ENCODE assay signal across 9 cellular contexts in the genomic region with DNA sequence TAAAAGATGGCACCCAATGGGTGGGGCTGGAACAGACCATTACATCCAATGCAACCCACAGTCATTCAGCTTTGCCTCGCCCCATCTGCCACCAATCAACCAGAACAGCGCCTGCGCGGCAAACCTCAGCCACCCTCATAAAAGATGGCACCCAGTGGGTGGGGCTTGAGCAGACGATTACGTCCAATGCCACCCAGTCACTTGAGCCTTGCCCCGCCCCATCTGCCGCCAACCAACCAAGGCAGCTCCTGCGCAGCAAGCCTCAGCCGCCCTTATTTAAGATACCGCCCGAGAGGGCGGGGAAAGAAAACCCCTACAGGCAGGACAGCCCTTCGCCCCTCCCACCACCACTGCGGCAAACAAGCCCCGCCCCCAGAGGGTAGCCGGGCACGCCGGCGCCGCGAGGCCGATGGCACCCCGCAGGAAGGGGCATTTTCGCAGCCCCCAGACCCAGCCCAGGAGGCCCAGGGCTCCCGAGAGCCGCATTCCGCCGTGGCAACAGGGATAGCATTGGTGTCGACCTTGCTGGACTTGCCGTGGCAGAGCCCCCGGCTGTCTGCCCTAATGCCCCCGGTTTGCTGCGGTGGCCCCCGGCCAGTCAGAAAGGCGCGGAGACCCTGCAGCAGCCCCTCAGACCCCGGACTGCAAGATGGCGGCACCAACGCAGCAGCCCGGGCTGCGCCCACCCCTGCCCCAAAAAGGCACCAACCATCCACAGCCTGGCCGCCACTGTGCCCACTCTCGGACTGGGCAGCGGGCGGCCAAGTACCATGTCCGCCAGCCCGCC. TPM values are rescaled to one million over a fixed set of nuclear protein-coding genes. Genes with fewer than 3 reads are reported as not detected.
DNase-seq lines count a peak whose midpoint lies in the region; ATAC-seq and TF ChIP-seq lines count a peak whose summit lies in the region.
"Had no signal": no experiment of that assay in that cellular context is flagged by ENCODE, and none has a peak within 500 bp of the region (broad histone marks: within the 10 kb centered on the region; RNA-seq: fewer than 3 reads in every experiment).

No MANE protein-coding gene starts in this region.

- peak; percentile 37 to 41 for ATAC-seq in activated T-cell treated with anti-CD3 and anti-CD28 coated beads, Interleukin-2, amount 50 U/mL, for 72 hours (replicated peaks in 1 of 2)
- peak; percentile 28 for ATAC-seq in lung (ENCODE audit: insufficient read depth, low FRiP score)
- no peak for ATAC-seq in GM19035 (IDR thresholded peaks at IDR 0.05; ENCODE audit: unreplicated experiment)

- H3K36me3 ChIP-seq in lung (ENCODE audit: control insufficient read depth in 2 of 2, insufficient read depth in 2 of 2, low read length in 2 of 2) = no peaks in the 10 kb centered on the region
- no peaks in the 10 kb centered on the region for H3K36me3 ChIP-seq in transverse colon

- H3K9me3 Mint-ChIP-seq in activated T-cell treated with anti-CD3 and anti-CD28 coated beads, Interleukin-2, amount 50 U/mL, for 72 hours = peaks cover 13 to 14% of the 10 kb centered on the region in 2 donors

- H3K4me1 Mint-ChIP-seq in activated T-cell treated with anti-CD3 and anti-CD28 coated beads, Interleukin-2, amount 50 U/mL, for 72 hours (ENCODE audit: low read depth) = peaks cover 6% of the 10 kb centered on the region

- intact Hi-C loops in dorsolateral prefrontal cortex (cut with DNase I) (loop anchor here (2.0 to 10.0 kb wide), 7 partner anchors 73 to 257 kb away; no protein-coding TSS in a partner anchor), transverse colon (cut with DNase I; ENCODE audit: low total_unique reads) (loop anchor here (1.0 kb wide), 1 partner anchor 28 kb away; no protein-coding TSS in a partner anchor)

- H3K4me3 Mint-ChIP-seq in activated T-cell treated with anti-CD3 and anti-CD28 coated beads, Interleukin-2, amount 50 U/mL, for 72 hours = peak overlapping the region in 1 of 2 donors; percentile 6

- no peak for TF ChIP-seq POLR2A in transverse colon (IDR thresholded peaks at IDR 0.05)

- WGBS in lung, 2 donors = 53 to 57% methylated on average over 45 to 48 of the region's 48 CpGs
- 65% methylated on average over 41 of the region's 48 CpGs; no CpG with 5 or more reads in 1 of the 2 donors for WGBS in transverse colon (ENCODE audit: low coverage in 1 of 2), 2 donors

- in situ Hi-C loops in transverse colon (cut with MboI; ENCODE audit: low pct_ligation_motif_present in 1 of 4, low pct_unique_long_range_greater_than_20kb in 1 of 4, low sequenced_read_pairs in 3 of 4) = no loop called here

- H3K27ac ChIP-seq in dorsolateral prefrontal cortex = peak overlapping the region; percentile 40 to 97 (median 91)
- H3K27ac ChIP-seq in lung (ENCODE audit: low read depth in 1 of 2, low read length in 1 of 2) = peak overlapping the region in 1 of 2 donors; percentile 34
- H3K27ac ChIP-seq in transverse colon = peak overlapping the region; percentile 57 to 91 (median 67)

- H3K27me3 ChIP-seq in dorsolateral prefrontal cortex (no peaks in the 10 kb centered on the region), lung (ENCODE audit: control insufficient read depth, insufficient read depth) (no peaks in the 10 kb centered on the region), transverse colon (no peaks in the 10 kb centered on the region)

- TF ChIP-seq EP300 in transverse colon (IDR thresholded peaks at IDR 0.05; ENCODE audit: low read depth) = no peak

- TF ChIP-seq CTCF in dorsolateral prefrontal cortex (IDR thresholded peaks at IDR 0.05 in 54 of 56, conservative IDR thresholded peaks at IDR 0.05 in 2 of 56; ENCODE audit: low read depth in 1 of 56, partially characterized antibody in 56 of 56) = peak in 4 of 56 donors; percentile 4 to 16 (median 12)
- TF ChIP-seq CTCF in lung (IDR thresholded peaks at IDR 0.05; ENCODE audit: control extremely low read depth, extremely low read depth) = no peak
- TF ChIP-seq CTCF in transverse colon (IDR thresholded peaks at IDR 0.05) = no peak

- H3K27me3 Mint-ChIP-seq in activated T-cell treated with anti-CD3 and anti-CD28 coated beads, Interleukin-2, amount 50 U/mL, for 72 hours (ENCODE audit: low read depth) = no peaks in the 10 kb centered on the region

- DNase-seq in activated T-cell treated with anti-CD3 and anti-CD28 coated beads, Interleukin-2, amount 50 U/mL, for 72 hours = peak; percentile 6 to 9
- no peak for DNase-seq in activated T-cell treated with anti-CD3 and anti-CD28 coated beads, Interleukin-2, amount 50 U/mL, for 48 hours
- DNase-seq in dorsolateral prefrontal cortex (peak in 9 of 10 donors; percentile 90 to 98 (median 97)), lung (ENCODE audit: low spot score) (peak; percentile 86), transverse colon (peak; percentile 78)
- DNase-seq in effector CD4-positive, alpha-beta T cell = no peak
- no peak for DNase-seq in activated CD4-positive, alpha-beta T cell treated with anti-CD3 and anti-CD28 coated beads, Interleukin-2, amount 50 U/mL, for 4 hours

- H3K4me1 ChIP-seq in lung (ENCODE audit: control insufficient read depth in 2 of 2, insufficient read depth in 2 of 2, low read length in 2 of 2) (peaks cover 0 to 1% of the 10 kb centered on the region in 2 donors), transverse colon (no peaks in the 10 kb centered on the region)

- H3K27ac Mint-ChIP-seq in activated T-cell treated with anti-CD3 and anti-CD28 coated beads, Interleukin-2, amount 50 U/mL, for 72 hours = no peak overlapping the region

- H3K9me3 ChIP-seq in lung (ENCODE audit: control insufficient read depth in 2 of 2, insufficient read depth in 1 of 2, low read length in 1 of 2) (peaks cover 0 to 38% of the 10 kb centered on the region in 2 donors), transverse colon (peaks cover 0 to 14% of the 10 kb centered on the region in 2 donors)

- peaks cover 17 to 35% of the 10 kb centered on the region in 2 donors for H3K36me3 Mint-ChIP-seq in activated T-cell treated with anti-CD3 and anti-CD28 coated beads, Interleukin-2, amount 50 U/mL, for 72 hours (ENCODE audit: insufficient read depth in 2 of 2)

- H3K4me3 ChIP-seq in dorsolateral prefrontal cortex (peak overlapping the region; percentile 50 to 86 (median 71)), lung (no peak overlapping the region), transverse colon (peak overlapping the region; percentile 4 to 44 (median 32))

RNA-seq across cellular contexts. Expression of a gene that starts 0.7 kb away (rescaled TPM):
- total RNA-seq in activated T-cell treated with anti-CD3 and anti-CD28 coated beads, Interleukin-2, amount 50 U/mL, for 72 hours = under 1 TPM; 0.05 to 0.12 TPM
- total RNA-seq in dorsolateral prefrontal cortex = 100 to 1,000 TPM; 102 to 326 (median 229) TPM
- total RNA-seq in lung = 10 to 100 TPM in 1 of 2 donors, 1 to 10 TPM in 1; 5.0 to 35.8 TPM
- polyA plus RNA-seq in lung = 1 to 10 TPM in 1 of 2 donors, under 1 TPM in 1; 0.63 to 1.4 TPM
- total RNA-seq in transverse colon = 1 to 10 TPM in 3 of 4 donors, under 1 TPM in 1; 0.80 to 6.7 (median 3.4) TPM
- polyA plus RNA-seq: AG04450 had no signal

RNA-seq across cellular contexts. Expression of a gene that starts 0.7 kb away (rescaled TPM):
- total RNA-seq in activated T-cell treated with anti-CD3 and anti-CD28 coated beads, Interleukin-2, amount 50 U/mL, for 72 hours = not detected
- total RNA-seq in dorsolateral prefrontal cortex = 10 to 100 TPM in 29 of 120 experiments, 1 to 10 TPM in 91; 1.8 to 26.0 (median 7.0) TPM
- 1 to 10 TPM in 1 of 2 donors, under 1 TPM in 1; 0.12 to 1.6 TPM for total RNA-seq in lung
- polyA plus RNA-seq in lung = under 1 TPM in 1 of 2 donors, not detected in 1; 0.08 TPM
- total RNA-seq in transverse colon = 1 to 10 TPM in 2 of 4 donors, under 1 TPM in 1, not detected in 1; 0.16 to 2.2 (median 1.2) TPM
- polyA plus RNA-seq: AG04450 had no signal

Comparison
In these comparisons a context has a peak if more than half of its experiments do, and no peak if none do; other contexts are left out.
1. DNase-seq: peak in activated T-cell treated with anti-CD3 and anti-CD28 coated beads, Interleukin-2, amount 50 U/mL, for 72 hours (2 of 2), dorsolateral prefrontal cortex (9 of 10), lung (single experiment) and transverse colon (single experiment); none in activated T-cell treated with anti-CD3 and anti-CD28 coated beads, Interleukin-2, amount 50 U/mL, for 48 hours (0 of 2), effector CD4-positive, alpha-beta T cell (single experiment) and activated CD4-positive, alpha-beta T cell treated with anti-CD3 and anti-CD28 coated beads, Interleukin-2, amount 50 U/mL, for 4 hours (0 of 2).